ENCODE assay signal across 15 cellular contexts in the genomic region with DNA sequence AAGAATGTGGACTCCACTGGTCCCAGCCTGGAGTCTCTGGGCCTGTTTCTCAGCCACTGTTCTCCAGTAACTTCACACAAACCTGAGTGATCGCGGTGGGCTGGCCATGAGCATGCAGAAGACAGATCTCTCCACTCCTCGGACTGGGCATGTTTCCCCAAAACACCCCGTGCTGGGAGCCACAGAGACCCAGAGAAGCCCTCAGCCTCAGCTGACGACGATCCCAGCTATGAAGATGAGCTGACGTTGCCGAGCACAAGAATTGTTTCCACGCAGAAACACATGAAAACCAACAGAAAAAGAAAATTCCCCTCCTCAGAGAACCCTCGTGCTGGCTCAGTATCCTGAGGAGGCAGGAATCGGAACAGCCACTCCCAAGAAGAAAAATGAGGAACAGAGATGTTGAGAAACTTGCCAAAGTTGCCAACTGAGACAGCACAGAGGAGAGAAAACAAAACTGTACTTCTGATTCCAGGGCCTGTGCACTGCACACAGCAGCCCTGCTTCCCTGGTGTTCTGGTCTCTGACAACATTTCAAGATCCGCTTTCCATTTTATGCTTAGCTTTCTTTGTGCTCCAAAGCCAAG.
A peak's percentile ranks its signal among the peaks of the same experiment; 100 is the strongest.
DNase-seq lines count a peak whose midpoint lies in the region; ATAC-seq and TF ChIP-seq lines count a peak whose summit lies in the region.
"Had no signal": no experiment of that assay in that cellular context is flagged by ENCODE, and none has a peak within 500 bp of the region (broad histone marks: within the 10 kb centered on the region; RNA-seq: fewer than 3 reads in every experiment).

No MANE protein-coding gene starts in this region.

- TF ChIP-seq POLR2A in lower leg skin (IDR thresholded peaks at IDR 0.05), result no peak

- H3K4me3 Mint-ChIP-seq in stimulated activated memory B cell treated with anti-CD40 and anti-IgM and Interleukin-4, amounts not matched to agents 10 μg/mL and 1 μg/mL and 100 μg/mL, for 72 hours, result no peak overlapping the region
- H3K4me3 Mint-ChIP-seq in activated CD4-positive, alpha-beta memory T cell treated with anti-CD3 and anti-CD28 coated beads for 36 hours, result no peak overlapping the region
- H3K4me3 Mint-ChIP-seq in CD4-positive, alpha-beta memory T cell, result no peak overlapping the region
- H3K4me3 Mint-ChIP-seq: activated T-cell treated with anti-CD3 and anti-CD28 coated beads, Interleukin-2, amount 50 U/mL, for 4 hours; GM23338; stimulated activated naive CD8-positive, alpha-beta T cell treated with anti-CD3 and anti-CD28 coated beads, Interleukin-15, amount 100 ng/mL, for 72 hours had no signal

- POLR2A ChIA-PET in activated CD4-positive, alpha-beta memory T cell treated with anti-CD3 and anti-CD28 coated beads for 36 hours (lab: Charles Lee), result no interaction called here
- POLR2A ChIA-PET in CD4-positive, alpha-beta memory T cell (lab: Charles Lee; ENCODE audit: partially characterized antibody), result no interaction called here

- no peaks in the 10 kb centered on the region for H3K9me3 ChIP-seq in CD4-positive, alpha-beta memory T cell (ENCODE audit: control insufficient read depth in 1 of 2, low read length in 2 of 2)
- H3K9me3 ChIP-seq: body of pancreas had no signal

- DNase-seq in Kasumi-1 (lab: John Stamatoyannopoulos, UW) (peak; percentile 39 to 45), lower leg skin (ENCODE audit: low spot score in 2 of 2) (peak; percentile 63 to 79)
- DNase-seq in activated CD4-positive, alpha-beta memory T cell treated with anti-CD3 and anti-CD28 coated beads for 36 hours, result no peak
- DNase-seq in CD4-positive, alpha-beta memory T cell, result no peak
- no peak for DNase-seq in activated CD4-positive, alpha-beta T cell treated with anti-CD3 and anti-CD28 coated beads for 48 hours
- DNase-seq: activated T-cell treated with anti-CD3 and anti-CD28 coated beads, Interleukin-2, amount 50 U/mL, for 4 hours; NCI-H345; SHP77; stimulated activated CD4-positive, alpha-beta T cell treated with anti-CD3 and anti-CD28 coated beads, Interleukin-1b, Interleukin-23, amount 100 ng/mL, for 48 hours; stimulated activated naive CD8-positive, alpha-beta T cell treated with anti-CD3 and anti-CD28 coated beads, Interleukin-15, amount 100 ng/mL, for 72 hours had no signal

- H3K9me3 Mint-ChIP-seq in stimulated activated memory B cell treated with anti-CD40 and anti-IgM and Interleukin-4, amounts not matched to agents 10 μg/mL and 1 μg/mL and 100 μg/mL, for 72 hours, result no peaks in the 10 kb centered on the region
- H3K9me3 Mint-ChIP-seq in activated CD4-positive, alpha-beta memory T cell treated with anti-CD3 and anti-CD28 coated beads for 36 hours, result no peaks in the 10 kb centered on the region
- H3K9me3 Mint-ChIP-seq in CD4-positive, alpha-beta memory T cell, result peaks cover 0 to 2% (median 0%) of the 10 kb centered on the region in 8 donors
- H3K9me3 Mint-ChIP-seq: activated T-cell treated with anti-CD3 and anti-CD28 coated beads, Interleukin-2, amount 50 U/mL, for 4 hours; GM23338; stimulated activated naive CD8-positive, alpha-beta T cell treated with anti-CD3 and anti-CD28 coated beads, Interleukin-15, amount 100 ng/mL, for 72 hours had no signal

- no peak overlapping the region for H3K4me3 ChIP-seq in lower leg skin (ENCODE audit: low read depth, poor library complexity, severe bottlenecking)
- H3K4me3 ChIP-seq in CD4-positive, alpha-beta memory T cell (ENCODE audit: low read length in 2 of 2), result no peak overlapping the region
- H3K4me3 ChIP-seq: body of pancreas, GM23338 had no signal

- intact Hi-C loops in lower leg skin (cut with DNase I; ENCODE audit: low total_unique reads), result no loop called here
- intact Hi-C loops in activated CD4-positive, alpha-beta memory T cell treated with anti-CD3 and anti-CD28 coated beads for 36 hours (cut with micrococcal nuclease), result no loop called here
- intact Hi-C loops in CD4-positive, alpha-beta memory T cell (cut with micrococcal nuclease), result no loop called here

- CTCF ChIA-PET in activated CD4-positive, alpha-beta memory T cell treated with anti-CD3 and anti-CD28 coated beads for 36 hours (lab: Charles Lee), result interaction anchor here (1.0 kb wide), 1 partner anchor 129 kb away, joined by 3 read pairs; no protein-coding TSS in a partner anchor
- CTCF ChIA-PET in CD4-positive, alpha-beta memory T cell (lab: Charles Lee; ENCODE audit: partially characterized antibody), result no interaction called here

- peaks cover 51% of the 10 kb centered on the region for H3K36me3 ChIP-seq in CD4-positive, alpha-beta memory T cell (ENCODE audit: insufficient read depth, low read length)

- ATAC-seq in stimulated activated memory B cell treated with anti-CD40 and anti-IgM and Interleukin-4, amounts not matched to agents 10 μg/mL and 1 μg/mL and 100 μg/mL, for 72 hours, result no peak
- ATAC-seq in GM21825 (IDR thresholded peaks at IDR 0.05; ENCODE audit: unreplicated experiment), result no peak
- ATAC-seq: activated T-cell treated with anti-CD3 and anti-CD28 coated beads, Interleukin-2, amount 50 U/mL, for 4 hours; body of pancreas; GM23338; stimulated activated naive CD8-positive, alpha-beta T cell treated with anti-CD3 and anti-CD28 coated beads, Interleukin-15, amount 100 ng/mL, for 72 hours had no signal

- H3K4me1 ChIP-seq in CD4-positive, alpha-beta memory T cell (ENCODE audit: insufficient read depth, low read length), result peaks cover 5% of the 10 kb centered on the region
- H3K4me1 ChIP-seq: body of pancreas had no signal

- H3K27me3 Mint-ChIP-seq in stimulated activated memory B cell treated with anti-CD40 and anti-IgM and Interleukin-4, amounts not matched to agents 10 μg/mL and 1 μg/mL and 100 μg/mL, for 72 hours, result no peaks in the 10 kb centered on the region
- no peaks in the 10 kb centered on the region for H3K27me3 Mint-ChIP-seq in activated CD4-positive, alpha-beta memory T cell treated with anti-CD3 and anti-CD28 coated beads for 36 hours
- no peaks in the 10 kb centered on the region for H3K27me3 Mint-ChIP-seq in CD4-positive, alpha-beta memory T cell
- H3K27me3 Mint-ChIP-seq: stimulated activated naive CD8-positive, alpha-beta T cell treated with anti-CD3 and anti-CD28 coated beads, Interleukin-15, amount 100 ng/mL, for 72 hours had no signal

- H3K27ac Mint-ChIP-seq in stimulated activated memory B cell treated with anti-CD40 and anti-IgM and Interleukin-4, amounts not matched to agents 10 μg/mL and 1 μg/mL and 100 μg/mL, for 72 hours, result peak overlapping the region; percentile 65
- no peak overlapping the region for H3K27ac Mint-ChIP-seq in activated CD4-positive, alpha-beta memory T cell treated with anti-CD3 and anti-CD28 coated beads for 36 hours
- peak overlapping the region in 2 of 7 donors; percentile 61 to 88 for H3K27ac Mint-ChIP-seq in CD4-positive, alpha-beta memory T cell
- H3K27ac Mint-ChIP-seq: GM23338 had no signal

- H3K27ac ChIP-seq in cingulate gyrus (ENCODE audit: low read depth, low read length), result peak overlapping the region; percentile 55
- no peak overlapping the region for H3K27ac ChIP-seq in CD4-positive, alpha-beta memory T cell (ENCODE audit: low read depth, low read length)

- WGBS in lower leg skin, 2 donors, result 67 to 83% methylated on average over 12 of the region's 12 CpGs

- no peaks in the 10 kb centered on the region for H3K27me3 ChIP-seq in CD4-positive, alpha-beta memory T cell (ENCODE audit: insufficient read depth, low read length)
- H3K27me3 ChIP-seq: body of pancreas had no signal

- H3K36me3 Mint-ChIP-seq in stimulated activated memory B cell treated with anti-CD40 and anti-IgM and Interleukin-4, amounts not matched to agents 10 μg/mL and 1 μg/mL and 100 μg/mL, for 72 hours, result peaks cover 83% of the 10 kb centered on the region
- H3K36me3 Mint-ChIP-seq in activated CD4-positive, alpha-beta memory T cell treated with anti-CD3 and anti-CD28 coated beads for 36 hours, result peaks cover 59% of the 10 kb centered on the region
- peaks cover 79 to 90% of the 10 kb centered on the region in 2 donors for H3K36me3 Mint-ChIP-seq in CD4-positive, alpha-beta memory T cell

- peaks cover 54% of the 10 kb centered on the region for H3K4me1 Mint-ChIP-seq in stimulated activated memory B cell treated with anti-CD40 and anti-IgM and Interleukin-4, amounts not matched to agents 10 μg/mL and 1 μg/mL and 100 μg/mL, for 72 hours
- H3K4me1 Mint-ChIP-seq in activated CD4-positive, alpha-beta memory T cell treated with anti-CD3 and anti-CD28 coated beads for 36 hours (ENCODE audit: low read depth), result peaks cover 26% of the 10 kb centered on the region
- peaks cover 7 to 21% (median 9%) of the 10 kb centered on the region in 4 donors for H3K4me1 Mint-ChIP-seq in CD4-positive, alpha-beta memory T cell

- no peak for TF ChIP-seq CTCF in lower leg skin (IDR thresholded peaks at IDR 0.05)

Comparison
In these comparisons a context has a peak if more than half of its experiments do, and no peak if none do; other contexts are left out.
1. DNase-seq: peak in Kasumi-1 (2 of 2) and lower leg skin (2 of 2); none in activated CD4-positive, alpha-beta memory T cell treated with anti-CD3 and anti-CD28 coated beads for 36 hours (single experiment), CD4-positive, alpha-beta memory T cell (0 of 5) and activated CD4-positive, alpha-beta T cell treated with anti-CD3 and anti-CD28 coated beads for 48 hours (single experiment).